In genomic region chr17:81553018-81553615, GRCh38 we compare ENCODE assay signal across 8 cellular contexts.
A peak's percentile ranks its signal among the peaks of the same experiment; 100 is the strongest.
DNase-seq lines count a peak whose midpoint lies in the region; ATAC-seq and TF ChIP-seq lines count a peak whose summit lies in the region.

No MANE protein-coding gene starts in this region.

- H3K4me1 ChIP-seq in iPS-15b (ENCODE audit: control insufficient read depth, insufficient read depth, low read length), result peaks cover 4% of the 10 kb centered on the region

- peak; percentile 33 for ATAC-seq in HG02642 (IDR thresholded peaks at IDR 0.05; ENCODE audit: poor library complexity, unreplicated experiment)

- peaks cover 23% of the 10 kb centered on the region for H3K36me3 ChIP-seq in iPS-15b (ENCODE audit: control insufficient read depth, insufficient read depth, low read length)

- H3K27ac ChIP-seq in skin epidermis, result peak overlapping the region in 20 of 21 experiments; percentile 76 to 95 (median 91)

- H3K4me3 ChIP-seq in astrocyte of the spinal cord (ENCODE audit: low read depth, low read length) (peak overlapping the region; percentile 70), iPS-15b (ENCODE audit: low read depth, low read length) (peak overlapping the region; percentile 90), skin epidermis (peak overlapping the region; percentile 65 to 98 (median 85))

- POLR2A ChIA-PET in GM10248 (lab: Yijun Ruan, JAX), result interaction anchor here (0.8 to 1.4 kb wide), 7 partner anchors 9 to 131 kb away, joined by 3 to 5 read pairs (median 3); partner anchors contain the start of genes ACTG1, ARL16 and HGS

- TF ChIP-seq CTCF in GM10248 (IDR thresholded peaks at IDR 0.05; ENCODE audit: control extremely low read depth, extremely low read depth, low read depth, missing control alignments), result peak; percentile 22
- peak; percentile 9 for TF ChIP-seq CTCF in astrocyte of the spinal cord (IDR thresholded peaks at IDR 0.05; ENCODE audit: low read depth, low read length)

- H3K9me3 ChIP-seq in iPS-15b (ENCODE audit: control insufficient read depth, insufficient read depth, low read length), result no peaks in the 10 kb centered on the region

- no peaks in the 10 kb centered on the region for H3K27me3 ChIP-seq in iPS-15b (ENCODE audit: control insufficient read depth, insufficient read depth, low read length)

- H3K9ac ChIP-seq in iPS-15b (ENCODE audit: low read depth, low read length), result peak overlapping the region; percentile 76

- CTCF ChIA-PET in GM10248 (lab: Yijun Ruan, JAX), result interaction anchor here (2.1 to 2.5 kb wide), 2 partner anchors 8 to 48 kb away, joined by 8 read pairs; no protein-coding TSS in a partner anchor

- DNase-seq in GM10248 (ENCODE audit: extremely low spot score), result peak; percentile 89
- peak; percentile 76 for DNase-seq in NCI-H2029 treated with DMSO at 0.1 percent for 48 hours (lab: John Stamatoyannopoulos, UW)
- peak; percentile 56 for DNase-seq in T1000 (lab: John Stamatoyannopoulos, UW)
- DNase-seq in astrocyte of the spinal cord (ENCODE audit: low read depth, low spot score), result peak; percentile 83
- DNase-seq in middle frontal gyrus (ENCODE audit: extremely low spot score, low spot score), result no peak

- in situ Hi-C loops in astrocyte of the spinal cord (cut with HindIII; ENCODE audit: low sequenced_read_pairs), result no loop called here
